ENCODE assay signal across 12 cellular contexts in genomic region chr5:10521466-10522223, GRCh38. TPM values are rescaled to one million over a fixed set of nuclear protein-coding genes. Genes with fewer than 3 reads are reported as not detected.
DNase-seq lines count a peak whose midpoint lies in the region; ATAC-seq and TF ChIP-seq lines count a peak whose summit lies in the region.
"Had no signal": no experiment of that assay in that cellular context is flagged by ENCODE, and none has a peak within 500 bp of the region (broad histone marks: within the 10 kb centered on the region; RNA-seq: fewer than 3 reads in every experiment).

No MANE protein-coding gene starts in this region.

- POLR2A ChIA-PET in AG04449 (lab: Yijun Ruan, JAX), result no interaction called here
- POLR2A ChIA-PET in PC-3 (lab: Charles Lee; ENCODE audit: unreplicated experiment), result no interaction called here
- POLR2A ChIA-PET in RWPE1 (lab: Yijun Ruan, JAX; ENCODE audit: low non-redundant PET), result no interaction called here

- H4K20me1 ChIP-seq in PC-3 (ENCODE audit: low read length), result no peaks in the 10 kb centered on the region

- ATAC-seq in PC-3 (no peak), GM21717 (IDR thresholded peaks at IDR 0.05; ENCODE audit: unreplicated experiment) (no peak), GM19397 (IDR thresholded peaks at IDR 0.05; ENCODE audit: unreplicated experiment) (no peak)

- no peak for TF ChIP-seq POLR2A in testis (IDR thresholded peaks at IDR 0.05)

- no peak overlapping the region for H3K9ac ChIP-seq in PC-3 (ENCODE audit: low read length)

- H3K36me3 ChIP-seq in GM06990 (ENCODE audit: control insufficient read depth, insufficient read depth, low read length) (no peaks in the 10 kb centered on the region), PC-3 (ENCODE audit: low read depth, low read length) (no peaks in the 10 kb centered on the region), testis (ENCODE audit: low read depth, missing control alignments) (no peaks in the 10 kb centered on the region)
- H3K36me3 ChIP-seq: ascending aorta had no signal

- 89 to 93% methylated on average over 12 to 14 of the region's 14 CpGs for WGBS in testis, 2 donors

- no peak overlapping the region for H3K4me2 ChIP-seq in PC-3 (ENCODE audit: low read length)

- H3K4me1 ChIP-seq in PC-3 (ENCODE audit: insufficient read depth, low read length) (no peaks in the 10 kb centered on the region), testis (no peaks in the 10 kb centered on the region)

- no TSS peak for BruUV-seq in PC-3 (replicated peaks; lab: Mats Ljungman, UMichigan)

- DNase-seq in AG04449 (ENCODE audit: low read depth, low spot score) (no peak), GM06990 (ENCODE audit: extremely low read depth, insufficient read length) (no peak), PC-3 (peak; percentile 51), fibroblast of villous mesenchyme (ENCODE audit: low read depth) (no peak), testis (no peak), RWPE1 (ENCODE audit: low spot score) (no peak)
- DNase-seq: foreskin melanocyte, MV-4-11, NCI-H526 treated with DMSO at 0.1 percent for 48 hours had no signal

- no peak overlapping the region for H2AFZ ChIP-seq in PC-3 (ENCODE audit: low read length)

- CTCF ChIA-PET in AG04449 (lab: Yijun Ruan, JAX), result no interaction called here
- CTCF ChIA-PET in PC-3 (lab: Charles Lee), result no interaction called here
- CTCF ChIA-PET in RWPE1 (lab: Yijun Ruan, JAX), result interaction anchor here (0.7 kb wide), 1 partner anchor 622 kb away, joined by 3 read pairs; no protein-coding TSS in a partner anchor

- H3K27ac ChIP-seq in PC-3 (ENCODE audit: low read length) (no peak overlapping the region), testis (no peak overlapping the region), RWPE1 (no peak overlapping the region)

- H3K9me3 ChIP-seq in PC-3 (ENCODE audit: low read length) (no peaks in the 10 kb centered on the region), testis (no peaks in the 10 kb centered on the region)
- H3K9me3 ChIP-seq: ascending aorta had no signal

- H3F3A ChIP-seq in PC-3 (ENCODE audit: low read length, unreplicated experiment), result no peaks in the 10 kb centered on the region

- H3K79me2 ChIP-seq in PC-3 (ENCODE audit: low read length), result no peaks in the 10 kb centered on the region

- H3K9me2 ChIP-seq in PC-3 (replicated peaks; ENCODE audit: low read length), result no peaks in the 10 kb centered on the region

- intact Hi-C loops in PC-3 (cut with micrococcal nuclease) (no loop called here), testis (cut with DNase I; ENCODE audit: low total_unique reads) (no loop called here)

- peak; percentile 12 for TF ChIP-seq CTCF in AG04449 (IDR thresholded peaks at IDR 0.05; ENCODE audit: insufficient read depth, low read length, missing control alignments)
- TF ChIP-seq CTCF in GM06990 (IDR thresholded peaks at IDR 0.05; ENCODE audit: insufficient read depth, low read length, poor library complexity, severe bottlenecking), result peak; percentile 50
- TF ChIP-seq CTCF in PC-3 (conservative IDR thresholded peaks at IDR 0.05; ENCODE audit: low read depth, low read length), result peak; percentile 66
- peak; percentile 42 for TF ChIP-seq CTCF in fibroblast of villous mesenchyme (IDR thresholded peaks at IDR 0.05; ENCODE audit: insufficient read depth, low read depth, low read length)
- peak in 1 of 3 experiments; percentile 7 for TF ChIP-seq CTCF in testis (IDR thresholded peaks at IDR 0.05)
- TF ChIP-seq CTCF in RWPE1 (conservative IDR thresholded peaks at IDR 0.05; ENCODE audit: low read depth), result no peak

- H3K27me3 ChIP-seq in GM06990 (replicated peaks; ENCODE audit: control insufficient read depth, insufficient read depth, low read length), result no peaks in the 10 kb centered on the region
- no peaks in the 10 kb centered on the region for H3K27me3 ChIP-seq in PC-3 (ENCODE audit: low read length)
- H3K27me3 ChIP-seq in testis, result no peaks in the 10 kb centered on the region
- H3K27me3 ChIP-seq: ascending aorta had no signal

- H3K4me3 ChIP-seq in AG04449 (ENCODE audit: low read depth, low read length) (no peak overlapping the region), GM06990 (replicated peaks; ENCODE audit: low read depth, low read length) (no peak overlapping the region), PC-3 (ENCODE audit: low read length) (no peak overlapping the region), fibroblast of villous mesenchyme (ENCODE audit: low read depth, low read length) (no peak overlapping the region), testis (no peak overlapping the region)
- H3K4me3 ChIP-seq: ascending aorta had no signal

RNA-seq across cellular contexts. Expression of gene ANKRD33B, which starts 42.2 kb away (rescaled TPM):
- total RNA-seq in PC-3 (2014; rRNA removed) (13.2 and 14.9 TPM in 2 replicates), fibroblast of villous mesenchyme (1.6 and 2.6 TPM in 2 replicates), testis (1 to 10 TPM; 5.6 to 5.8 TPM)
- 3.7 TPM for polyA plus RNA-seq in testis (ENCODE audit: insufficient read depth, low read depth, low replicate concordance)
